17 cellular contexts compared by ENCODE assay signal in the genomic region with DNA sequence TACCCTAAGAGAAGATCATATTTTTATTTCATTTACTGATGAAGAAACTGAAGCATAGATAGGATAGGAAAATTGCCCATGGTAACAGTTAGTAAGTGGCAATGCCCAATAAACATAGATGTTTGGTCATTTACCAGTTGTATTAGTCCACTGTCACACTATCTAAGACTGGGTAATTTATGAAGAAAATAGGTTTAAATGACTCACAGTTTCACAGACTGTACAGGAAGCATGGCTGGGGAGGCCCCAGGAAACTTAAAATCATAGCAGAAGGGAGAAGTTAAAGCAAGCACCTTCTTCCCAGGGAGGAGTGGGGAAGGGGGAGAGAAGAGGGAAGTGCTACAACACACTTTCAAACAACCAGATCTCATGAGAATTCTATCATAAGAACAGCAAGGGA. TPM values are rescaled to one million over a fixed set of nuclear protein-coding genes. Genes with fewer than 3 reads are reported as not detected.
DNase-seq lines count a peak whose midpoint lies in the region; ATAC-seq, FAIRE-seq and TF ChIP-seq lines count a peak whose summit lies in the region.
"Had no signal": no experiment of that assay in that cellular context is flagged by ENCODE, and none has a peak within 500 bp of the region (broad histone marks: within the 10 kb centered on the region; RNA-seq: fewer than 3 reads in every experiment).

No MANE protein-coding gene starts in this region.

- no peak for TF ChIP-seq POLR2A in stomach (IDR thresholded peaks at IDR 0.05)

- H3K27ac ChIP-seq in lower lobe of right lung = no peak overlapping the region
- no peak overlapping the region for H3K27ac ChIP-seq in stomach
- H3K27ac ChIP-seq: cardiac muscle cell, epithelial cell of prostate, GM23248, SJCRH30 had no signal

- TF ChIP-seq CTCF in bronchial epithelial cell (IDR thresholded peaks at IDR 0.05; ENCODE audit: insufficient read depth, low read length, severe bottlenecking) (no peak), lower lobe of right lung (IDR thresholded peaks at IDR 0.05) (no peak), stomach (IDR thresholded peaks at IDR 0.05) (no peak)

- H3K27me3 ChIP-seq in bronchial epithelial cell (ENCODE audit: control insufficient read depth, insufficient read depth, low read length) = no peaks in the 10 kb centered on the region
- no peaks in the 10 kb centered on the region for H3K27me3 ChIP-seq in lower lobe of right lung (ENCODE audit: low read depth)
- no peaks in the 10 kb centered on the region for H3K27me3 ChIP-seq in stomach
- H3K27me3 ChIP-seq: SJCRH30 had no signal

- intact Hi-C loops in lower lobe of right lung (cut with DNase I) = no loop called here
- intact Hi-C loops in stomach (cut with DNase I; ENCODE audit: low total_unique reads) = no loop called here

- FAIRE-seq in bronchial epithelial cell (lab: Jason Lieb, UNC) = no peak

- H3K36me3 ChIP-seq in bronchial epithelial cell (ENCODE audit: control insufficient read depth, insufficient read depth, low read length) = no peaks in the 10 kb centered on the region
- no peaks in the 10 kb centered on the region for H3K36me3 ChIP-seq in lower lobe of right lung
- H3K36me3 ChIP-seq in stomach = no peaks in the 10 kb centered on the region
- H3K36me3 ChIP-seq: cardiac muscle cell, SJCRH30 had no signal

- H3K4me1 ChIP-seq in lower lobe of right lung (no peaks in the 10 kb centered on the region), stomach (no peaks in the 10 kb centered on the region)
- H3K4me1 ChIP-seq: SJCRH30 had no signal

- H3K9me3 ChIP-seq in lower lobe of right lung = no peaks in the 10 kb centered on the region
- H3K9me3 ChIP-seq in stomach = no peaks in the 10 kb centered on the region
- H3K9me3 ChIP-seq: SJCRH30 had no signal

- no peak for TF ChIP-seq EP300 in stomach (IDR thresholded peaks at IDR 0.05)

- DNase-seq in bronchial epithelial cell (ENCODE audit: low read depth) = peak; percentile 35
- DNase-seq in KG1 (lab: John Stamatoyannopoulos, UW) = no peak
- DNase-seq in lower lobe of right lung = no peak
- no peak for DNase-seq in stomach
- DNase-seq: activated CD4-positive, CD25-positive, alpha-beta regulatory T cell; GM23248; hypothalamus; NCI-H1048; NCI-H510A treated with DMSO at 0.1 percent for 48 hours; SJCRH30; stimulated activated CD4-positive, alpha-beta T cell treated with anti-CD3 and anti-CD28 coated beads, Interleukin-12 subunit alpha, Interleukin-12 subunit beta, amount 100 ng/mL, for 4 hours; stimulated activated CD8-positive, alpha-beta memory T cell treated with anti-CD3 and anti-CD28 coated beads, Interleukin-4, amount 100 ng/mL, for 48 hours had no signal

- H3K4me3 ChIP-seq in bronchial epithelial cell (ENCODE audit: low read depth, low read length) (no peak overlapping the region), lower lobe of right lung (no peak overlapping the region), stomach (no peak overlapping the region)
- H3K4me3 ChIP-seq: cardiac muscle cell, GM23248, SJCRH30 had no signal

- ATAC-seq in GM18870 (IDR thresholded peaks at IDR 0.05; ENCODE audit: unreplicated experiment) (peak; percentile 82), GM21717 (IDR thresholded peaks at IDR 0.05; ENCODE audit: unreplicated experiment) (peak; percentile 74), HG03342 (IDR thresholded peaks at IDR 0.05; ENCODE audit: unreplicated experiment) (peak; percentile 63), lower lobe of right lung (no peak)

RNA-seq across cellular contexts. Expression of gene NR4A2, which starts 23.4 kb away (rescaled TPM):
- under 0.01 and 0.26 TPM in 2 replicates for total RNA-seq in bronchial epithelial cell
- 4.0 TPM for total RNA-seq in lower lobe of right lung
- total RNA-seq in stomach = 10 to 100 TPM in 2 of 5 donors, 1 to 10 TPM in 1, not detected in 2; 7.7 to 17.4 (median 13.8) TPM
- polyA plus RNA-seq in stomach = 10 to 100 TPM in 1 of 3 donors, 1 to 10 TPM in 2; 4.7 to 20.7 (median 4.7) TPM

Comparison
In these comparisons a context has a peak if more than half of its experiments do, and no peak if none do; other contexts are left out.
1. ATAC-seq: peak in GM18870 (single experiment), GM21717 (single experiment) and HG03342 (single experiment); none in lower lobe of right lung (0 of 2).